ENCODE assay signal across 1 cellular context in the genomic region with DNA sequence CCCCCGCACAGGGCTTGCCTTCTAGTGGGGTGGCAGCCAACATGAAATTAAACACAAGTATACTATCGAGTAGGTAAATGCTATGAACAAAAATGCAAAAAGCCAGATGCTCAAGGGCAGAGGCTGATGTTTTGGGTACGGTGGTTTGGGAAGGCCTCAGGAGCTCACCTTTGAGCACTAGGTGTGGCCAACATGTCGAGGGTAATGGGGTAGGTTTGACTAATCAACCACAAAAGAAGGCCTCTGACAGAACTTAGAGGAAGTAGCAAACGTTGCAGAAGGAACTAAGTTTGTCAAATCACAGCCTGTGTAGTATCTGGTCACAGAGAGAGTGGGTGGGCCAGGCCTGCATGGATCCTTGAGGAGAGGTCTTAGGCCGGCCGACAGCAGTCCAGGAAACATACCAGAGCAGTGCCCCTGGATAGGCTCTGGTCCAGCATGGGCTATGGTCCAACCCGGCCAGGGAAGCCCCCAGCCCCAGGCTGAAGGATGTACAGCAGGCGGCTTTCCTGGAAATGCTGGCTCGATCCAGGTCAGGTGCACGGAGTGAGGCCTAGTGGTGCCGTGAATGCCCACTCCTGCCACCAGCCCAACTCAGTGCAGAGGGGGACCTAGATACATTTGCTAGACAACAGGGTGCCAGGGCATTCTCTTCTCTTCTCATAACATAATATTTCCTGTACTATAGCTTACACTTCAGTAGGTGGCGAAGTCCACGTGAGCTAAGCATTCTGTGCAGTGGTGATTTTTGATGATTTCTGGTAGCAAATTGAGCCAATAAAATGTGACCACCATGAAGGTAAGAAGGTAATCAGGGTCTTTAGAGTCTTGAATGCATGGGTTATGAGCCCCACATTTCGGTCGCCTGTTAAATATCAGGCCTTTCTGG.
TF ChIP-seq lines count a peak whose summit lies in the region.

No MANE protein-coding gene starts in this region.

TF ChIP-seq in K562, 482 proteins besides CTCF, POLR2A, EP300 and RAD21 (continued from another document and continues in another):
- TF ChIP-seq, protein P1, sequence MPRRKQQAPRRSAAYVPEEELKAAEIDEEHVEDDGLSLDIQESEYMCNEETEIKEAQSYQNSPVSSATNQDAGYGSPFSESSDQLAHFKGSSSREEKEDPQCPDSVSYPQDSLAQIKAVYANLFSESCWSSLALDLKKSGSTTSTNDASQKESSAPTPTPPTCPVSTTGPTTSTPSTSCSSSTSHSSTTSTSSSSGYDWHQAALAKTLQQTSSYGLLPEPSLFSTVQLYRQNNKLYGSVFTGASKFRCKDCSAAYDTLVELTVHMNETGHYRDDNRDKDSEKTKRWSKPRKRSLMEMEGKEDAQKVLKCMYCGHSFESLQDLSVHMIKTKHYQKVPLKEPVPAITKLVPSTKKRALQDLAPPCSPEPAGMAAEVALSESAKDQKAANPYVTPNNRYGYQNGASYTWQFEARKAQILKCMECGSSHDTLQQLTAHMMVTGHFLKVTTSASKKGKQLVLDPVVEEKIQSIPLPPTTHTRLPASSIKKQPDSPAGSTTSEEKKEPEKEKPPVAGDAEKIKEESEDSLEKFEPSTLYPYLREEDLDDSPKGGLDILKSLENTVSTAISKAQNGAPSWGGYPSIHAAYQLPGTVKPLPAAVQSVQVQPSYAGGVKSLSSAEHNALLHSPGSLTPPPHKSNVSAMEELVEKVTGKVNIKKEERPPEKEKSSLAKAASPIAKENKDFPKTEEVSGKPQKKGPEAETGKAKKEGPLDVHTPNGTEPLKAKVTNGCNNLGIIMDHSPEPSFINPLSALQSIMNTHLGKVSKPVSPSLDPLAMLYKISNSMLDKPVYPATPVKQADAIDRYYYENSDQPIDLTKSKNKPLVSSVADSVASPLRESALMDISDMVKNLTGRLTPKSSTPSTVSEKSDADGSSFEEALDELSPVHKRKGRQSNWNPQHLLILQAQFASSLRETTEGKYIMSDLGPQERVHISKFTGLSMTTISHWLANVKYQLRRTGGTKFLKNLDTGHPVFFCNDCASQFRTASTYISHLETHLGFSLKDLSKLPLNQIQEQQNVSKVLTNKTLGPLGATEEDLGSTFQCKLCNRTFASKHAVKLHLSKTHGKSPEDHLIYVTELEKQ (CRISPR knock-in tag; IDR thresholded peaks at IDR 0.05): no peak
- TF ChIP-seq, protein P2, sequence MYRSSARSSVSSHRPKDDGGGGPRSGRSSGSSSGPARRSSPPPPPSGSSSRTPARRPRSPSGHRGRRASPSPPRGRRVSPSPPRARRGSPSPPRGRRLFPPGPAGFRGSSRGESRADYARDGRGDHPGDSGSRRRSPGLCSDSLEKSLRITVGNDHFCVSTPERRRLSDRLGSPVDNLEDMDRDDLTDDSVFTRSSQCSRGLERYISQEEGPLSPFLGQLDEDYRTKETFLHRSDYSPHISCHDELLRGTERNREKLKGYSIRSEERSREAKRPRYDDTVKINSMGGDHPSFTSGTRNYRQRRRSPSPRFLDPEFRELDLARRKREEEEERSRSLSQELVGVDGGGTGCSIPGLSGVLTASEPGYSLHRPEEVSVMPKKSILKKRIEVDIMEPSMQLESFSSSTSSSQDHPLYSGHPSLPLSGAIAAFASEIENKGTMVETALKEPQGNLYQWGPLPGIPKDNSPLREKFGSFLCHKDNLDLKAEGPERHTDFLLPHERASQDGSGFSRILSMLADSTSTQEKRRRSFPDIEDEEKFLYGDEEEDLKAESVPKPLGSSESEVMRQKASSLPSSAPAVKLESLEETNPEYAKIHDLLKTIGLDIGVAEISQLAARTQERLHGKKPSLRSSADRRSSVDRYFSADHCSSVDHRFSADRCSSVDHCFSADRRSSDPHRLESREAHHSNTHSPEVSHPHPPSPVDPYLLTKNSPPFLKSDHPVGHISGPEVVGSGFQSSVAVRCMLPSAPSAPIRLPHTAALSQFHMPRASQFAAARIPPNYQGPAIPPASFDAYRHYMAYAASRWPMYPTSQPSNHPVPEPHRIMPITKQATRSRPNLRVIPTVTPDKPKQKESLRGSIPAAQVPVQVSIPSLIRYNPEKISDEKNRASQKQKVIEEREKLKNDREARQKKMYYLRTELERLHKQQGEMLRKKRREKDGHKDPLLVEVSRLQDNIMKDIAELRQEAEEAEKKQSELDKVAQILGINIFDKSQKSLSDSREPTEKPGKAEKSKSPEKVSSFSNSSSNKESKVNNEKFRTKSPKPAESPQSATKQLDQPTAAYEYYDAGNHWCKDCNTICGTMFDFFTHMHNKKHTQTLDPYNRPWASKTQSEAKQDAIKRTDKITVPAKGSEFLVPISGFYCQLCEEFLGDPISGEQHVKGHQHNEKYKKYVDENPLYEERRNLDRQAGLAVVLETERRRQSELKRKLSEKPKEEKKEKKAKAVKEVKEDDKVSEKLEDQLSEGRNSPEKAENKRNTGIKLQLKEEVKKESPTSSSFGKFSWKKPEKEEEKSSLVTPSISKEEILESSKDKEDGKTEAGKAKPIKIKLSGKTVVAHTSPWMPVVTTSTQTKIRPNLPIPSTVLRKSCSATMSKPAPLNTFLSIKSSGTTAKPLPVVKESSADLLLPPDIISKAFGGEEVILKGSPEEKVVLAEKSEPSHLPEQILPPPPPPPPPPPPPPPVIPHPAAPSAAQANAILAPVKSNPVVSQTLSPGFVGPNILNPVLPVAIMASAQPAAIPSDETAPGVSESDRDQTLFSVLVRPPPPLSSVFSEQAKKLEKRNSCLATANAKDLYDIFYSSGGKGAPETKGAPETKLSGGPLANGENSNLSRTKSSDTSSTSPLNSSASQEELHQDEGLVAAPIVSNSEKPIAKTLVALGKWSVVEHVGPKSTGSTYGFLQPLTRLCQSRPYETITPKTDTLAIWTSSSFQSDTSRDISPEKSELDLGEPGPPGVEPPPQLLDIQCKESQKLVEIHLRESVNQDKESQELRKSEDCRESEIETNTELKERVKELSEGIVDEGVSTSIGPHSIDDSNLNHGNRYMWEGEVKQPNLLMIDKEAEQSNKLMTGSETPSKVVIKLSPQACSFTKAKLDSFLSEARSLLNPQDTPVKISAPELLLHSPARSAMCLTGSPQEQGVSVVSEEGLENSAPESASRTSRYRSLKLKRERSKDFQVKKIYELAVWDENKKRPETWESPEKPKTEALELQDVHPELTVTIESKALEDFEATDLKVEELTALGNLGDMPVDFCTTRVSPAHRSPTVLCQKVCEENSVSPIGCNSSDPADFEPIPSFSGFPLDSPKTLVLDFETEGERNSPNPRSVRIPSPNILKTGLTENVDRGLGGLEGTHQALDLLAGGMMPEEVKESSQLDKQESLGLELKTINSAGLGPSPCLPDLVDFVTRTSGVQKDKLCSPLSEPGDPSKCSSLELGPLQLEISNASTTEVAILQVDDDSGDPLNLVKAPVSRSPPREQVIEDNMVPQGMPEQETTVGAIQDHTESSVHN (IDR thresholded peaks at IDR 0.05; ENCODE audit: borderline replicate concordance in 1 of 2, low read depth in 1 of 2): no peak
- TF ChIP-seq ZFX (CRISPR knock-in tag; IDR thresholded peaks at IDR 0.05) (peak; percentile 33), ZNF24 (IDR thresholded peaks at IDR 0.05) (no peak), TRIM28 (IDR thresholded peaks at IDR 0.05) (no peak), POU5F1 (IDR thresholded peaks at IDR 0.05; ENCODE audit: borderline replicate concordance, low read depth, low read length, partially characterized antibody) (no peak), THRAP3 (IDR thresholded peaks at IDR 0.05; ENCODE audit: borderline replicate concordance) (no peak), SMARCA4 (IDR thresholded peaks at IDR 0.05) (no peak), FOXA3 (CRISPR knock-in tag; conservative IDR thresholded peaks at IDR 0.05 in 1 of 2, IDR thresholded peaks at IDR 0.05 in 1 of 2) (peak in 1 of 2 experiments; percentile 36; a peak in 1 of 4 replicates), ZNF707 (CRISPR knock-in tag; conservative IDR thresholded peaks at IDR 0.05) (no peak), DDX20 (tag; IDR thresholded peaks at IDR 0.05; ENCODE audit: low read depth) (no peak), KLF10 (CRISPR knock-in tag; IDR thresholded peaks at IDR 0.05) (no peak), ETV6 (IDR thresholded peaks at IDR 0.05; ENCODE audit: borderline replicate concordance in 1 of 2, low read depth in 2 of 2, low read length in 1 of 2) (no peak), ETV6 (CRISPR knock-in tag; IDR thresholded peaks at IDR 0.05; ENCODE audit: borderline replicate concordance) (no peak), DMBX1 (CRISPR knock-in tag; IDR thresholded peaks at IDR 0.05; ENCODE audit: borderline replicate concordance) (peak; percentile 74), ZBTB1 (CRISPR knock-in tag; IDR thresholded peaks at IDR 0.05; ENCODE audit: borderline replicate concordance, low read depth) (no peak), JUND (IDR thresholded peaks at IDR 0.05; ENCODE audit: borderline replicate concordance, low read depth, low read length) (no peak), JUND (tag; IDR thresholded peaks at IDR 0.05; ENCODE audit: borderline replicate concordance, low read depth, low read length) (no peak; the same call in 2 of the 3 replicates), GATAD2B (IDR thresholded peaks at IDR 0.05; ENCODE audit: borderline replicate concordance) (no peak), SMAD4 (CRISPR knock-in tag; conservative IDR thresholded peaks at IDR 0.05) (0 out of 2 replicates have a peak, but pooled peaks have one; percentile 35), GTF2E2 (tag; IDR thresholded peaks at IDR 0.05) (0 out of 2 replicates have a peak, but pooled peaks have one; percentile 34), ZNF436 (CRISPR knock-in tag; IDR thresholded peaks at IDR 0.05) (no peak), CBFA2T3 (IDR thresholded peaks at IDR 0.05) (no peak), TAF7 (tag; IDR thresholded peaks at IDR 0.05) (no peak), CBX1 (IDR thresholded peaks at IDR 0.05; ENCODE audit: low read depth) (no peak), ZNF175 (CRISPR knock-in tag; IDR thresholded peaks at IDR 0.05; ENCODE audit: low read depth) (peak; percentile 77; the same call in 1 of the 2 replicates), CHD2 (IDR thresholded peaks at IDR 0.05; ENCODE audit: low read depth, low read length) (no peak), CCAR2 (IDR thresholded peaks at IDR 0.05; ENCODE audit: low read depth, low read length) (no peak), SMARCC2 (IDR thresholded peaks at IDR 0.05; ENCODE audit: low read depth) (no peak), RUNX1 (IDR thresholded peaks at IDR 0.05; ENCODE audit: low read depth) (no peak), U2AF2 (optimal IDR thresholded peaks at IDR 0.05; ENCODE audit: low read depth, low read length) (no peak), NCOA4 (IDR thresholded peaks at IDR 0.05; ENCODE audit: partially characterized antibody) (no peak), ZNF778 (CRISPR knock-in tag; IDR thresholded peaks at IDR 0.05) (no peak)
- TF ChIP-seq, protein P3, sequence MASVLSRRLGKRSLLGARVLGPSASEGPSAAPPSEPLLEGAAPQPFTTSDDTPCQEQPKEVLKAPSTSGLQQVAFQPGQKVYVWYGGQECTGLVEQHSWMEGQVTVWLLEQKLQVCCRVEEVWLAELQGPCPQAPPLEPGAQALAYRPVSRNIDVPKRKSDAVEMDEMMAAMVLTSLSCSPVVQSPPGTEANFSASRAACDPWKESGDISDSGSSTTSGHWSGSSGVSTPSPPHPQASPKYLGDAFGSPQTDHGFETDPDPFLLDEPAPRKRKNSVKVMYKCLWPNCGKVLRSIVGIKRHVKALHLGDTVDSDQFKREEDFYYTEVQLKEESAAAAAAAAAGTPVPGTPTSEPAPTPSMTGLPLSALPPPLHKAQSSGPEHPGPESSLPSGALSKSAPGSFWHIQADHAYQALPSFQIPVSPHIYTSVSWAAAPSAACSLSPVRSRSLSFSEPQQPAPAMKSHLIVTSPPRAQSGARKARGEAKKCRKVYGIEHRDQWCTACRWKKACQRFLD (CRISPR knock-in tag; IDR thresholded peaks at IDR 0.05): 0 out of 2 replicates have a peak, but pooled peaks have one; percentile 9
- TF ChIP-seq, protein P4, sequence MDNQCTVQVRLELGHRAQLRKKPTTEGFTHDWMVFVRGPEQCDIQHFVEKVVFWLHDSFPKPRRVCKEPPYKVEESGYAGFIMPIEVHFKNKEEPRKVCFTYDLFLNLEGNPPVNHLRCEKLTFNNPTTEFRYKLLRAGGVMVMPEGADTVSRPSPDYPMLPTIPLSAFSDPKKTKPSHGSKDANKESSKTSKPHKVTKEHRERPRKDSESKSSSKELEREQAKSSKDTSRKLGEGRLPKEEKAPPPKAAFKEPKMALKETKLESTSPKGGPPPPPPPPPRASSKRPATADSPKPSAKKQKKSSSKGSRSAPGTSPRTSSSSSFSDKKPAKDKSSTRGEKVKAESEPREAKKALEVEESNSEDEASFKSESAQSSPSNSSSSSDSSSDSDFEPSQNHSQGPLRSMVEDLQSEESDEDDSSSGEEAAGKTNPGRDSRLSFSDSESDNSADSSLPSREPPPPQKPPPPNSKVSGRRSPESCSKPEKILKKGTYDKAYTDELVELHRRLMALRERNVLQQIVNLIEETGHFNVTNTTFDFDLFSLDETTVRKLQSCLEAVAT (IDR thresholded peaks at IDR 0.05): no peak
- TF ChIP-seq, protein P5, sequence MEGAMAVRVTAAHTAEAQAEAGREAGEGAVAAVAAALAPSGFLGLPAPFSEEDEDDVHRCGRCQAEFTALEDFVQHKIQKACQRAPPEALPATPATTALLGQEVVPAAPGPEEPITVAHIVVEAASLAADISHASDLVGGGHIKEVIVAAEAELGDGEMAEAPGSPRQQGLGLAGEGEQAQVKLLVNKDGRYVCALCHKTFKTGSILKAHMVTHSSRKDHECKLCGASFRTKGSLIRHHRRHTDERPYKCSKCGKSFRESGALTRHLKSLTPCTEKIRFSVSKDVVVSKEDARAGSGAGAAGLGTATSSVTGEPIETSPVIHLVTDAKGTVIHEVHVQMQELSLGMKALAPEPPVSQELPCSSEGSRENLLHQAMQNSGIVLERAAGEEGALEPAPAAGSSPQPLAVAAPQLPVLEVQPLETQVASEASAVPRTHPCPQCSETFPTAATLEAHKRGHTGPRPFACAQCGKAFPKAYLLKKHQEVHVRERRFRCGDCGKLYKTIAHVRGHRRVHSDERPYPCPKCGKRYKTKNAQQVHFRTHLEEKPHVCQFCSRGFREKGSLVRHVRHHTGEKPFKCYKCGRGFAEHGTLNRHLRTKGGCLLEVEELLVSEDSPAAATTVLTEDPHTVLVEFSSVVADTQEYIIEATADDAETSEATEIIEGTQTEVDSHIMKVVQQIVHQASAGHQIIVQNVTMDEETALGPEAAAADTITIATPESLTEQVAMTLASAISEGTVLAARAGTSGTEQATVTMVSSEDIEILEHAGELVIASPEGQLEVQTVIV (CRISPR knock-in tag; IDR thresholded peaks at IDR 0.05; ENCODE audit: borderline replicate concordance): no peak
- TF ChIP-seq, protein P6, sequence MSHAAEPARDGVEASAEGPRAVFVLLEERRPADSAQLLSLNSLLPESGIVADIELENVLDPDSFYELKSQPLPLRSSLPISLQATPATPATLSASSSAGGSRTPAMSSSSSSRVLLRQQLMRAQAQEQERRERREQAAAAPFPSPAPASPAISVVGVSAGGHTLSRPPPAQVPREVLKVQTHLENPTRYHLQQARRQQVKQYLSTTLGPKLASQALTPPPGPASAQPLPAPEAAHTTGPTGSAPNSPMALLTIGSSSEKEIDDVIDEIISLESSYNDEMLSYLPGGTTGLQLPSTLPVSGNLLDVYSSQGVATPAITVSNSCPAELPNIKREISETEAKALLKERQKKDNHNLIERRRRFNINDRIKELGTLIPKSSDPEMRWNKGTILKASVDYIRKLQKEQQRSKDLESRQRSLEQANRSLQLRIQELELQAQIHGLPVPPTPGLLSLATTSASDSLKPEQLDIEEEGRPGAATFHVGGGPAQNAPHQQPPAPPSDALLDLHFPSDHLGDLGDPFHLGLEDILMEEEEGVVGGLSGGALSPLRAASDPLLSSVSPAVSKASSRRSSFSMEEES (CRISPR knock-in tag; IDR thresholded peaks at IDR 0.05): no peak
